ENCODE assay signal across 27 cellular contexts in the genomic region with DNA sequence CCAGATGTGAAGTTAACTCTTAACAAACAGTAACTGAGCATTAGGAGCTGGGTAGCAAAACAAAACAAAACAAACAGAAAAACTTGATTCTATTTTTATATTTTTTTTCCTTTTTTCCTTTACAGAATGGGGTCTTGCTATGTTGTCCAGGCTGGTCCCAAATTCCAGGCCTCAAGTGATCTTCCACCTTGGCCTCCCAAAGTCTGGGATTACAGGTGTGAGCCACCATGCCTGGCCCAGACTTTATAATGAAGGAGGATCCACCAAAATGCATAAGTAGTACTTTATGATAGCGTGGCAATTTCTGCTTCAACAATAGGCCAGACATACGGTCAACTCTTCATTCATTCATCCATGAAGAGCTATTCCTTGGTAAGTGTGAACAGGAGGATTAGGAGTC.
"Had no signal": no experiment of that assay in that cellular context is flagged by ENCODE, and none has a peak within 500 bp of the region (broad histone marks: within the 10 kb centered on the region; RNA-seq: fewer than 3 reads in every experiment).

No MANE protein-coding gene starts in this region.

- H3K27ac ChIP-seq: coronary artery, dorsolateral prefrontal cortex, epithelial cell of prostate, esophagus squamous epithelium, gastrocnemius medialis, heart right ventricle, left lung, lower lobe of right lung had no signal

- FAIRE-seq: colon, endometrium, islet of Langerhans, keratinocyte had no signal

- H3K9me3 ChIP-seq: esophagus squamous epithelium, gastrocnemius medialis, heart right ventricle, left lung, lower lobe of right lung had no signal

- DNase-seq: dermis blood vessel endothelial cell; dorsolateral prefrontal cortex; effector CD4-positive, alpha-beta T cell; effector memory CD4-positive, alpha-beta T cell; erythroblast; esophagus squamous epithelium; foreskin fibroblast; foreskin melanocyte; gastrocnemius medialis; glutamatergic neuron; head of caudate nucleus; heart right ventricle; hippocampal formation; left cardiac atrium; left lung; left ventricle myocardium superior; lower lobe of right lung; mesenchymal stem cell; naive thymus-derived CD4-positive, alpha-beta T cell had no signal

- H3K4me3 Mint-ChIP-seq: mesothelial cell of epicardium; naive thymus-derived CD4-positive, alpha-beta T cell had no signal

- H3K36me3 Mint-ChIP-seq: mesothelial cell of epicardium had no signal

- ATAC-seq: esophagus mucosa; gastrocnemius medialis; heart right ventricle; left cardiac atrium; left lung; left ventricle myocardium superior; lower lobe of right lung; naive thymus-derived CD4-positive, alpha-beta T cell had no signal

- H3K9me3 Mint-ChIP-seq: mesothelial cell of epicardium; naive thymus-derived CD4-positive, alpha-beta T cell had no signal

- H3K36me3 ChIP-seq: esophagus squamous epithelium, gastrocnemius medialis, heart right ventricle, left lung, lower lobe of right lung had no signal

- H3K4me3 ChIP-seq: coronary artery, dorsolateral prefrontal cortex, esophagus squamous epithelium, gastrocnemius medialis, heart right ventricle, left lung, lower lobe of right lung had no signal
